In genomic region chr22:28923826-28924732, GRCh38 we compare ENCODE assay signal across 10 cellular contexts. TPM values are rescaled to one million over a fixed set of nuclear protein-coding genes. Genes with fewer than 3 reads are reported as not detected.
DNase-seq lines count a peak whose midpoint lies in the region; ATAC-seq and TF ChIP-seq lines count a peak whose summit lies in the region.
"Had no signal": no experiment of that assay in that cellular context is flagged by ENCODE, and none has a peak within 500 bp of the region (broad histone marks: within the 10 kb centered on the region; RNA-seq: fewer than 3 reads in every experiment).

No MANE protein-coding gene starts in this region.

- H2BK5ac ChIP-seq in mesenchymal stem cell (ENCODE audit: low read depth, low read length, poor library complexity, severe bottlenecking) = no peak overlapping the region

- no peak overlapping the region for H3K18ac ChIP-seq in mesenchymal stem cell (ENCODE audit: low read depth in 1 of 2, low read length in 2 of 2)

- no peak overlapping the region for H3K9ac ChIP-seq in mesenchymal stem cell (ENCODE audit: low read length)
- H3K9ac ChIP-seq: KMS-11 had no signal

- no peak overlapping the region for H3K4me2 ChIP-seq in mesenchymal stem cell (ENCODE audit: low read length, poor library complexity, severe bottlenecking)
- H3K4me2 ChIP-seq: KMS-11 had no signal

- H4K8ac ChIP-seq in mesenchymal stem cell (ENCODE audit: low read length) = no peak overlapping the region

- H3K27me3 ChIP-seq in heart right ventricle (no peaks in the 10 kb centered on the region), mesenchymal stem cell (ENCODE audit: control insufficient read depth in 1 of 2, insufficient read depth in 1 of 2, low read length in 2 of 2) (no peaks in the 10 kb centered on the region)

- peak overlapping the region in 1 of 2 experiments; percentile 98 for H3K23ac ChIP-seq in mesenchymal stem cell (ENCODE audit: low read length in 2 of 2)

- H3K4me3 ChIP-seq in heart right ventricle = peak overlapping the region in 2 of 10 donors; percentile 7 to 16
- no peak overlapping the region for H3K4me3 ChIP-seq in astrocyte of the cerebellum (ENCODE audit: low read depth, low read length)
- H3K4me3 ChIP-seq in mesenchymal stem cell (ENCODE audit: insufficient read depth in 1 of 2, low read depth in 1 of 2, low read length in 2 of 2) = no peak overlapping the region
- H3K4me3 ChIP-seq: SK-N-MC had no signal

- peak in 1 of 2 donors; percentile 20 for DNase-seq in heart right ventricle
- DNase-seq in Right ventricle myocardium inferior (ENCODE audit: missing footprints) = no peak
- peak; percentile 27 for DNase-seq in astrocyte of the cerebellum (ENCODE audit: low read depth)
- no peak for DNase-seq in mesenchymal stem cell
- DNase-seq in stimulated activated CD4-positive, alpha-beta T cell treated with anti-CD3 and anti-CD28 coated beads, Interleukin-4, amount 100 ng/mL, for 1 hour = no peak
- DNase-seq in RPMI8226 = no peak
- no peak for DNase-seq in activated CD4-positive, CD25-positive, alpha-beta regulatory T cell (lab: John Stamatoyannopoulos, UW)

- H2AK5ac ChIP-seq in mesenchymal stem cell (ENCODE audit: low read length, severe bottlenecking) = no peak overlapping the region

- ATAC-seq in heart right ventricle (peak in 6 of 8 donors; percentile 20 to 62 (median 54)), Right ventricle myocardium inferior (no peak), GM21737 (IDR thresholded peaks at IDR 0.05; ENCODE audit: unreplicated experiment) (no peak)

- intact Hi-C loops in heart right ventricle (cut with DNase I) = no loop called here
- intact Hi-C loops in Right ventricle myocardium inferior (cut with DNase I) = no loop called here

- H3K9me3 ChIP-seq in heart right ventricle (no peaks in the 10 kb centered on the region), mesenchymal stem cell (ENCODE audit: control insufficient read depth, low read length) (no peaks in the 10 kb centered on the region)

- H3K4me1 ChIP-seq in heart right ventricle (peaks cover 0 to 12% (median 5%) of the 10 kb centered on the region in 9 donors), mesenchymal stem cell (ENCODE audit: control insufficient read depth, insufficient read depth, low read depth, low read length) (peaks cover 6% of the 10 kb centered on the region)

- no peak overlapping the region for H2AFZ ChIP-seq in mesenchymal stem cell (ENCODE audit: low read depth, low read length)

- no peak overlapping the region for H2BK15ac ChIP-seq in mesenchymal stem cell (ENCODE audit: low read depth, poor library complexity, severe bottlenecking)

- in situ Hi-C loops in astrocyte of the cerebellum (cut with HindIII; ENCODE audit: low sequenced_read_pairs) = no loop called here

- no peak overlapping the region for H3K4ac ChIP-seq in mesenchymal stem cell (ENCODE audit: low read depth in 1 of 2, low read length in 2 of 2)

- H3K36me3 ChIP-seq in heart right ventricle = no peaks in the 10 kb centered on the region
- H3K36me3 ChIP-seq in mesenchymal stem cell (ENCODE audit: control insufficient read depth in 1 of 2, insufficient read depth in 2 of 2, low read depth in 1 of 2, low read length in 2 of 2) = no peaks in the 10 kb centered on the region

- WGBS in heart right ventricle, 2 donors = 77 to 87% methylated on average over 24 of the region's 24 CpGs
- WGBS in mesenchymal stem cell = 83% methylated on average over 21 of the region's 24 CpGs

- no peak for TF ChIP-seq CTCF in heart right ventricle (IDR thresholded peaks at IDR 0.05)
- no peak for TF ChIP-seq CTCF in astrocyte of the cerebellum (IDR thresholded peaks at IDR 0.05; ENCODE audit: low read depth, low read length, missing control alignments)

- H3K79me1 ChIP-seq in mesenchymal stem cell (replicated peaks; ENCODE audit: low read length, poor library complexity, severe bottlenecking) = peaks cover 35% of the 10 kb centered on the region

- H2BK12ac ChIP-seq in mesenchymal stem cell (ENCODE audit: low read length in 2 of 2) = no peak overlapping the region

- no peak overlapping the region for H3K27ac ChIP-seq in heart right ventricle
- no peak overlapping the region for H3K27ac ChIP-seq in mesenchymal stem cell (ENCODE audit: low read length, poor library complexity, severe bottlenecking)
- H3K27ac ChIP-seq: KMS-11, SK-N-MC had no signal

- H4K91ac ChIP-seq in mesenchymal stem cell (ENCODE audit: low read length) = peak overlapping the region; percentile 41

- peak overlapping the region in 1 of 2 experiments; percentile 31 for H3K14ac ChIP-seq in mesenchymal stem cell (ENCODE audit: low read length in 2 of 2)

- no peak overlapping the region for H2BK120ac ChIP-seq in mesenchymal stem cell (ENCODE audit: low read depth, low read length)

RNA-seq across cellular contexts. Expression of gene ZNRF3, which starts 40.7 kb away (rescaled TPM):
- 1 to 10 TPM; 4.4 to 7.7 (median 6.3) TPM for total RNA-seq in heart right ventricle
- 1 to 10 TPM; 1.8 to 2.2 TPM for polyA plus RNA-seq in heart right ventricle
- 5.4 TPM for total RNA-seq in Right ventricle myocardium inferior
- polyA plus RNA-seq in mesenchymal stem cell (2013, experiment 1 of 2) = 1.8 TPM
- 2.0 TPM for polyA plus RNA-seq in mesenchymal stem cell (2013, experiment 2 of 2)

Comparison
In these comparisons a context has a peak if more than half of its experiments do, and no peak if none do; other contexts are left out.
1. ATAC-seq: peak in heart right ventricle (6 of 8); none in Right ventricle myocardium inferior (single experiment) and GM21737 (single experiment).